20 cellular contexts compared by ENCODE assay signal in the genomic region with DNA sequence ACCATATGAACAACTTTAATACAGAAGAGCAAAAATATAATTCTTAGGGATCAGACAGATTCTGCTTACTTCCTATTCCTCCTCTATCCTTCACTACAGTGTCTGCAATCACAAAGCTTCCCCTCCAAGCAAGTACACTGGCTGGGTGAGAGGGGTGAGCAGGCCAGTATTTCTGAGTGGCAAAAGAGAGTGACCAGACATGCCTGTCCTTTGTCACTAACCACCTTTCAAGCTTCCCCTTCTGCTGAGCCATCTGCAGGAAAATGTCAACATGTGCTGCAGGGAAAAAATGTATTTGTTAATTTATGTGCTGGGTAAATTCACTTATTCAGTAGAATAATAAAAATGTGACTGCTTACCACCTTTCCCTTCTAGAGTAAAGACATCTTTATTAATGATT.
"Had no signal": no experiment of that assay in that cellular context is flagged by ENCODE, and none has a peak within 500 bp of the region (broad histone marks: within the 10 kb centered on the region; RNA-seq: fewer than 3 reads in every experiment).

No MANE protein-coding gene starts in this region.

- H3K9ac ChIP-seq: parathyroid adenoma had no signal

- H3K36me3 ChIP-seq: adrenal gland, neutrophil, transverse colon had no signal

- DNase-seq: activated naive CD4-positive, alpha-beta T cell; activated T-cell treated with anti-CD3 and anti-CD28 coated beads, Interleukin-2, amount 50 U/mL, for 24 hours; adrenal gland; dermis blood vessel endothelial cell; effector CD8-positive, alpha-beta T cell; erythroblast; foreskin fibroblast; immature natural killer cell; kidney glomerular epithelial cell; stimulated activated CD4-positive, alpha-beta T cell treated with anti-CD3 and anti-CD28 coated beads, Interleukin-2, amount 100 ng/mL, for 48 hours; stimulated activated CD8-positive, alpha-beta memory T cell treated with anti-CD3 and anti-CD28 coated beads, Interleukin-4, amount 100 ng/mL, for 48 hours; stimulated activated naive B cell treated with anti-CD40 and anti-IgM and Interleukin-4, amounts not matched to agents 10 μg/mL and 1 μg/mL and 100 μg/mL, for 72 hours; T-helper 9 cell; transverse colon had no signal

- H3K4me1 ChIP-seq: adrenal gland, parathyroid adenoma had no signal

- H3K27me3 Mint-ChIP-seq: activated T-helper 17 cell treated with anti-CD3 and anti-CD28 coated beads, Interleukin-2, amount 50 U/mL, for 72 hours; stimulated activated naive B cell treated with anti-CD40 and anti-IgM and Interleukin-4, amounts not matched to agents 10 μg/mL and 1 μg/mL and 100 μg/mL, for 72 hours had no signal

- H3K79me2 ChIP-seq: parathyroid adenoma had no signal

- H3K4me3 ChIP-seq: adrenal gland, transverse colon had no signal

- H3K36me3 Mint-ChIP-seq: activated naive CD8-positive, alpha-beta T cell; immature natural killer cell; natural killer cell treated with Interleukin-12 subunit alpha and Interleukin-12 subunit beta and Interleukin-15 and Interleukin-18, amount 100 ng/mL, for 72 hours; stimulated activated naive B cell treated with anti-CD40 and anti-IgM and Interleukin-4, amounts not matched to agents 10 μg/mL and 1 μg/mL and 100 μg/mL, for 72 hours had no signal

- H3K4me3 Mint-ChIP-seq: activated naive CD8-positive, alpha-beta T cell; activated T-cell treated with anti-CD3 and anti-CD28 coated beads, Interleukin-2, amount 50 U/mL, for 24 hours; activated T-helper 17 cell treated with anti-CD3 and anti-CD28 coated beads, Interleukin-2, amount 50 U/mL, for 72 hours; immature natural killer cell; natural killer cell treated with Interleukin-12 subunit alpha and Interleukin-12 subunit beta and Interleukin-15 and Interleukin-18, amount 100 ng/mL, for 72 hours; stimulated activated naive B cell treated with anti-CD40 and anti-IgM and Interleukin-4, amounts not matched to agents 10 μg/mL and 1 μg/mL and 100 μg/mL, for 72 hours had no signal

- H3K27ac Mint-ChIP-seq: activated naive CD8-positive, alpha-beta T cell; activated T-cell treated with anti-CD3 and anti-CD28 coated beads, Interleukin-2, amount 50 U/mL, for 24 hours; activated T-helper 17 cell treated with anti-CD3 and anti-CD28 coated beads, Interleukin-2, amount 50 U/mL, for 72 hours; immature natural killer cell; natural killer cell treated with Interleukin-12 subunit alpha and Interleukin-12 subunit beta and Interleukin-15 and Interleukin-18, amount 100 ng/mL, for 72 hours; stimulated activated naive B cell treated with anti-CD40 and anti-IgM and Interleukin-4, amounts not matched to agents 10 μg/mL and 1 μg/mL and 100 μg/mL, for 72 hours had no signal

- H3K4me1 Mint-ChIP-seq: activated T-helper 17 cell treated with anti-CD3 and anti-CD28 coated beads, Interleukin-2, amount 50 U/mL, for 72 hours; immature natural killer cell; stimulated activated naive B cell treated with anti-CD40 and anti-IgM and Interleukin-4, amounts not matched to agents 10 μg/mL and 1 μg/mL and 100 μg/mL, for 72 hours had no signal

- H2AFZ ChIP-seq: parathyroid adenoma had no signal

- H3K9me3 ChIP-seq: neutrophil, transverse colon had no signal

- H3K27me3 ChIP-seq: adrenal gland, neutrophil, transverse colon had no signal

- H3K27ac ChIP-seq: adrenal gland, neutrophil, parathyroid adenoma had no signal

- ATAC-seq: activated T-helper 17 cell treated with anti-CD3 and anti-CD28 coated beads, Interleukin-2, amount 50 U/mL, for 72 hours; natural killer cell treated with Interleukin-12 subunit alpha and Interleukin-12 subunit beta and Interleukin-15 and Interleukin-18, amount 100 ng/mL, for 72 hours; sciatic nerve; stimulated activated naive B cell treated with anti-CD40 and anti-IgM and Interleukin-4, amounts not matched to agents 10 μg/mL and 1 μg/mL and 100 μg/mL, for 72 hours had no signal
